In the genomic region with DNA sequence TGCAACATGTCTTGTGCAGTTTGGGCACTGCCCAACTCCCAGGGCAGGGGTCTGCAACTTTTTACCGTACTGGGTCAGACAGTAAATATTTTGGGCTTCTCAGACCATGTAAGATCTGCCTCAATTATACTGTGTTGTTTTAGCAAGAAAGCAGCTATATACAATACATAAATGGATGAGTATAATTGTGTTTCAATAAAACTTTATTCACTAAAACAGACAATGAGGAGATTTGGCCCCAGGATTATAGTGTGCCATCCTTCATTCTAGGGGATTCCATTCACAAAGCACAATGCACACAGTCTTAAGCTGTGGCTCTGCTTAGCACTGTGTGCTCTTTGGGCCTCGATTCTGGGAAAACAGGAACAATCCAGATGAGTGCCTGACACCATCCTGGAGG, we compare ENCODE assay signal across 28 cellular contexts.
"Had no signal": no experiment of that assay in that cellular context is flagged by ENCODE, and none has a peak within 500 bp of the region (broad histone marks: within the 10 kb centered on the region; RNA-seq: fewer than 3 reads in every experiment).

No MANE protein-coding gene starts in this region.

- DNase-seq: colonic mucosa; cortex of kidney; dermis blood vessel endothelial cell; dorsolateral prefrontal cortex; effector CD4-positive, alpha-beta T cell; effector CD8-positive, alpha-beta T cell; effector memory CD4-positive, alpha-beta T cell; effector memory CD8-positive, alpha-beta T cell; endodermal cell; erythroblast; esophagus squamous epithelium; foreskin fibroblast; foreskin keratinocyte; foreskin melanocyte; gastrocnemius medialis; glutamatergic neuron; head of caudate nucleus; heart left ventricle; heart right ventricle had no signal

- H3K9me3 ChIP-seq: colonic mucosa, esophagus muscularis mucosa, esophagus squamous epithelium, gastrocnemius medialis, gastroesophageal sphincter had no signal

- H3K27ac ChIP-seq: colonic mucosa, coronary artery, dorsolateral prefrontal cortex, epithelial cell of prostate, esophagus muscularis mucosa, esophagus squamous epithelium, foreskin keratinocyte, gastrocnemius medialis, gastroesophageal sphincter, heart left ventricle had no signal

- H3K4me3 ChIP-seq: colonic mucosa, coronary artery, dorsolateral prefrontal cortex, esophagus muscularis mucosa, esophagus squamous epithelium, gastrocnemius medialis, gastroesophageal sphincter, heart left ventricle, heart right ventricle had no signal

- FAIRE-seq: colon, endometrium, endothelial cell of umbilical vein, frontal cortex had no signal

- ATAC-seq: effector memory CD8-positive, alpha-beta T cell; esophagus mucosa; foreskin keratinocyte; gastrocnemius medialis; gastroesophageal sphincter had no signal

- H3K36me3 ChIP-seq: colonic mucosa, esophagus muscularis mucosa, esophagus squamous epithelium, gastrocnemius medialis, gastroesophageal sphincter, heart left ventricle, heart right ventricle had no signal

- H3K4me1 ChIP-seq: colonic mucosa, esophagus squamous epithelium, foreskin keratinocyte, gastrocnemius medialis, gastroesophageal sphincter had no signal

- H3K27me3 ChIP-seq: colonic mucosa, dorsolateral prefrontal cortex, esophagus muscularis mucosa, esophagus squamous epithelium, gastrocnemius medialis, gastroesophageal sphincter, heart left ventricle, heart right ventricle had no signal
